ENCODE assay signal across 16 cellular contexts in genomic region chr1:99764909-99765308, GRCh38. TPM values are rescaled to one million over a fixed set of nuclear protein-coding genes. Genes with fewer than 3 reads are reported as not detected.
DNase-seq lines count a peak whose midpoint lies in the region; ATAC-seq and TF ChIP-seq lines count a peak whose summit lies in the region.
"Had no signal": no experiment of that assay in that cellular context is flagged by ENCODE, and none has a peak within 500 bp of the region (broad histone marks: within the 10 kb centered on the region; RNA-seq: fewer than 3 reads in every experiment).

No MANE protein-coding gene starts in this region.

- no peaks in the 10 kb centered on the region for H3K27me3 Mint-ChIP-seq in GM23338 (ENCODE audit: insufficient read depth, low read depth, poor library complexity)

- peaks cover 34% of the 10 kb centered on the region for H3K4me1 Mint-ChIP-seq in GM23338

- 0 out of 2 replicates have a peak overlapping the region, but pooled peaks have one; percentile 12 for H3K4me2 ChIP-seq in GM23338
- H3K4me2 ChIP-seq in hepatocyte: peak overlapping the region; percentile 71

- H3K9me3 ChIP-seq in hepatocyte (ENCODE audit: low read depth) (no peaks in the 10 kb centered on the region), psoas muscle (no peaks in the 10 kb centered on the region)
- H3K9me3 ChIP-seq: ovary had no signal

- H3K9me2 ChIP-seq in GM23338 (ENCODE audit: insufficient read depth) (no peaks in the 10 kb centered on the region), hepatocyte (replicated peaks; ENCODE audit: insufficient read depth) (no peaks in the 10 kb centered on the region)

- H3K9me3 Mint-ChIP-seq in GM23338: no peaks in the 10 kb centered on the region
- H3K9me3 Mint-ChIP-seq: CD4-positive, alpha-beta memory T cell had no signal

- H3K27ac ChIP-seq in GM23338 (ENCODE audit: low read depth) (no peak overlapping the region), VCaP (peak overlapping the region; percentile 87), hepatocyte (peak overlapping the region; percentile 9), psoas muscle (no peak overlapping the region)

- WGBS in hepatocyte (ENCODE audit: low lambda C conversion rate, missing lambda C conversion rate): 93% methylated on average over 1 of the region's 1 CpG
- 87 to 93% (median 88%) methylated on average over 1 of the region's 1 CpG for WGBS in psoas muscle, 3 donors

- no peaks in the 10 kb centered on the region for H3K36me3 ChIP-seq in GM23338 (ENCODE audit: insufficient read depth)
- no peaks in the 10 kb centered on the region for H3K36me3 ChIP-seq in hepatocyte (replicated peaks; ENCODE audit: insufficient read depth, low read depth)
- H3K36me3 ChIP-seq in psoas muscle (ENCODE audit: insufficient read depth in 1 of 2, low read depth in 1 of 2): no peaks in the 10 kb centered on the region
- H3K36me3 ChIP-seq: ovary had no signal

- no peaks in the 10 kb centered on the region for H3K79me2 ChIP-seq in GM23338 (replicated peaks; ENCODE audit: insufficient read depth)
- peaks cover 20% of the 10 kb centered on the region for H3K79me2 ChIP-seq in hepatocyte

- H3K36me3 Mint-ChIP-seq in GM23338 (ENCODE audit: low read depth): 0 out of 3 replicates have a peak, but pooled peaks cover 3% of the 10 kb centered on the region
- H3K36me3 Mint-ChIP-seq: CD4-positive, alpha-beta memory T cell had no signal

- H3K27ac Mint-ChIP-seq in GM23338: no peak overlapping the region
- H3K27ac Mint-ChIP-seq: CD4-positive, alpha-beta memory T cell had no signal

- DNase-seq in GM23338 (ENCODE audit: low spot score): no peak
- no peak for DNase-seq in hepatocyte (ENCODE audit: low spot score)
- DNase-seq in psoas muscle: no peak
- no peak for DNase-seq in UCSD-AML1 (lab: John Stamatoyannopoulos, UW; ENCODE audit: unreplicated experiment)
- DNase-seq: activated gamma-delta T cell treated with Interleukin-2 at 50 U/mL for 16 hours; CD4-positive, alpha-beta memory T cell; effector CD4-positive, alpha-beta T cell; GDM1; Kasumi-1; mesenchymal stem cell; NCI-H146; NCI-H446 had no signal

- TF ChIP-seq CTCF in GM23338 (conservative IDR thresholded peaks at IDR 0.05; ENCODE audit: low read depth in 2 of 2) (no peak), VCaP (conservative IDR thresholded peaks at IDR 0.05) (no peak), hepatocyte (IDR thresholded peaks at IDR 0.05; ENCODE audit: poor library complexity) (no peak), psoas muscle (IDR thresholded peaks at IDR 0.05) (no peak)

- peak overlapping the region; percentile 32; the same call in 1 of the 3 replicates for H3K4me3 Mint-ChIP-seq in GM23338

- H3F3A ChIP-seq in GM23338 (replicated peaks; ENCODE audit: low read depth): 0 out of 2 replicates have a peak, but pooled peaks cover 3% of the 10 kb centered on the region

- H2AFZ ChIP-seq in GM23338: no peak overlapping the region
- H2AFZ ChIP-seq in hepatocyte: no peak overlapping the region

- ATAC-seq in GM23338 (no peak), psoas muscle (no peak), HG03139 (IDR thresholded peaks at IDR 0.05; ENCODE audit: unreplicated experiment) (no peak), GM21786 (IDR thresholded peaks at IDR 0.05; ENCODE audit: unreplicated experiment) (no peak)

- intact Hi-C loops in psoas muscle (cut with DNase I): no loop called here

- H3K27me3 ChIP-seq in GM23338 (ENCODE audit: insufficient read depth) (no peaks in the 10 kb centered on the region), hepatocyte (no peaks in the 10 kb centered on the region), psoas muscle (ENCODE audit: insufficient read depth in 3 of 3, low read length in 2 of 3) (no peaks in the 10 kb centered on the region)
- H3K27me3 ChIP-seq: ovary had no signal

- H4K20me1 ChIP-seq in GM23338 (replicated peaks; ENCODE audit: insufficient read depth) (no peaks in the 10 kb centered on the region), hepatocyte (ENCODE audit: insufficient read depth, poor library complexity, severe bottlenecking) (no peaks in the 10 kb centered on the region)

- H3K4me3 ChIP-seq in GM23338 (no peak overlapping the region), hepatocyte (no peak overlapping the region), psoas muscle (peak overlapping the region; percentile 76)

- peaks cover 6% of the 10 kb centered on the region; the same call in 1 of the 2 replicates for H3K4me1 ChIP-seq in GM23338 (ENCODE audit: insufficient read depth)
- H3K4me1 ChIP-seq in hepatocyte (ENCODE audit: insufficient read depth): peaks cover 4% of the 10 kb centered on the region
- peaks cover 4% of the 10 kb centered on the region for H3K4me1 ChIP-seq in psoas muscle

TF ChIP-seq in GM23338, 12 proteins besides CTCF, POLR2A, EP300 and RAD21 (continues in another document):
- TF ChIP-seq ZNF331 (CRISPR knock-in tag; IDR thresholded peaks at IDR 0.05; ENCODE audit: low read depth) (no peak), EZH2 (IDR thresholded peaks at IDR 0.05; ENCODE audit: low read depth, unreplicated experiment) (no peak), NANOG (IDR thresholded peaks at IDR 0.05; ENCODE audit: borderline replicate concordance) (no peak), EZH2phosphoT487 (IDR thresholded peaks at IDR 0.05; ENCODE audit: unreplicated experiment) (no peak), STAT1 (IDR thresholded peaks at IDR 0.05; ENCODE audit: unreplicated experiment) (no peak), CREB1 (CRISPR knock-in tag; IDR thresholded peaks at IDR 0.05; ENCODE audit: low read depth) (no peak), ETS1 (IDR thresholded peaks at IDR 0.05) (no peak), JUNB (IDR thresholded peaks at IDR 0.05; ENCODE audit: unreplicated experiment) (no peak), ZNF114 (CRISPR knock-in tag; IDR thresholded peaks at IDR 0.05) (no peak)

RNA-seq across cellular contexts. Expression of gene FRRS1, which starts 1.5 kb away (rescaled TPM):
- total RNA-seq in GM23338 (2014; rRNA removed; shearing (Covaris generic)): 3.7 and 6.8 TPM in 2 replicates
- polyA plus RNA-seq in GM23338 (2016; fragmentation: Nextera tagmentation; extraction: Ambion mirVana) (0.09 and 0.34 TPM in 2 replicates), hepatocyte (1.0 and 1.5 TPM in 2 replicates), psoas muscle (1 to 10 TPM in 2 of 3 donors, under 1 TPM in 1; 0.34 to 3.1 (median 2.5) TPM)
- total RNA-seq in hepatocyte (26.8 and 31.3 TPM in 2 replicates), psoas muscle (1 to 10 TPM; 2.4 to 4.1 (median 3.2) TPM)
- polyA plus RNA-seq: CD4-positive, alpha-beta memory T cell had no signal

Comparison
In these comparisons a context has a peak if more than half of its experiments do, and no peak if none do; other contexts are left out.
1. H3K27ac ChIP-seq: peak in VCaP (single experiment) and hepatocyte (single experiment); none in GM23338 (single experiment) and psoas muscle (single experiment).